Comparison of ENCODE assay signal across 1 cellular context in genomic region chr20:31738729-31739549, GRCh38.
TF ChIP-seq lines count a peak whose summit lies in the region.

A gene with protein sequence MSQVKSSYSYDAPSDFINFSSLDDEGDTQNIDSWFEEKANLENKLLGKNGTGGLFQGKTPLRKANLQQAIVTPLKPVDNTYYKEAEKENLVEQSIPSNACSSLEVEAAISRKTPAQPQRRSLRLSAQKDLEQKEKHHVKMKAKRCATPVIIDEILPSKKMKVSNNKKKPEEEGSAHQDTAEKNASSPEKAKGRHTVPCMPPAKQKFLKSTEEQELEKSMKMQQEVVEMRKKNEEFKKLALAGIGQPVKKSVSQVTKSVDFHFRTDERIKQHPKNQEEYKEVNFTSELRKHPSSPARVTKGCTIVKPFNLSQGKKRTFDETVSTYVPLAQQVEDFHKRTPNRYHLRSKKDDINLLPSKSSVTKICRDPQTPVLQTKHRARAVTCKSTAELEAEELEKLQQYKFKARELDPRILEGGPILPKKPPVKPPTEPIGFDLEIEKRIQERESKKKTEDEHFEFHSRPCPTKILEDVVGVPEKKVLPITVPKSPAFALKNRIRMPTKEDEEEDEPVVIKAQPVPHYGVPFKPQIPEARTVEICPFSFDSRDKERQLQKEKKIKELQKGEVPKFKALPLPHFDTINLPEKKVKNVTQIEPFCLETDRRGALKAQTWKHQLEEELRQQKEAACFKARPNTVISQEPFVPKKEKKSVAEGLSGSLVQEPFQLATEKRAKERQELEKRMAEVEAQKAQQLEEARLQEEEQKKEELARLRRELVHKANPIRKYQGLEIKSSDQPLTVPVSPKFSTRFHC (plus strand): TSS chr20:31739290. CDS start chr20:31757477, 18,187 bp downstream.

TF ChIP-seq in HepG2, 621 proteins besides CTCF, POLR2A, EP300 and RAD21 (continued from another document and continues in another):
- TF ChIP-seq ZNF687 (CRISPR knock-in tag; IDR thresholded peaks at IDR 0.05): peak; percentile 97
- no peak for TF ChIP-seq ZNF20 (CRISPR knock-in tag; IDR thresholded peaks at IDR 0.05)
- TF ChIP-seq ZNF558 (CRISPR knock-in tag; IDR thresholded peaks at IDR 0.05; ENCODE audit: borderline replicate concordance): peak; percentile 85; the same call in 1 of the 2 replicates
- TF ChIP-seq ZNF326 (CRISPR knock-in tag; IDR thresholded peaks at IDR 0.05; ENCODE audit: borderline replicate concordance): no peak
- peak; percentile 82; the same call in 1 of the 2 replicates for TF ChIP-seq ZNF713 (CRISPR knock-in tag; IDR thresholded peaks at IDR 0.05)
- TF ChIP-seq, protein P1, sequence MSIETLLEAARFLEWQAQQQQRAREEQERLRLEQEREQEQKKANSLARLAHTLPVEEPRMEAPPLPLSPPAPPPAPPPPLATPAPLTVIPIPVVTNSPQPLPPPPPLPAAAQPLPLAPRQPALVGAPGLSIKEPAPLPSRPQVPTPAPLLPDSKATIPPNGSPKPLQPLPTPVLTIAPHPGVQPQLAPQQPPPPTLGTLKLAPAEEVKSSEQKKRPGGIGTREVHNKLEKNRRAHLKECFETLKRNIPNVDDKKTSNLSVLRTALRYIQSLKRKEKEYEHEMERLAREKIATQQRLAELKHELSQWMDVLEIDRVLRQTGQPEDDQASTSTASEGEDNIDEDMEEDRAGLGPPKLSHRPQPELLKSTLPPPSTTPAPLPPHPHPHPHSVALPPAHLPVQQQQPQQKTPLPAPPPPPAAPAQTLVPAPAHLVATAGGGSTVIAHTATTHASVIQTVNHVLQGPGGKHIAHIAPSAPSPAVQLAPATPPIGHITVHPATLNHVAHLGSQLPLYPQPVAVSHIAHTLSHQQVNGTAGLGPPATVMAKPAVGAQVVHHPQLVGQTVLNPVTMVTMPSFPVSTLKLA (IDR thresholded peaks at IDR 0.05): peak; percentile 64; the same call in 1 of the 2 replicates
- peak; percentile 94 for TF ChIP-seq ZNF709 (CRISPR knock-in tag; IDR thresholded peaks at IDR 0.05)
- no peak for TF ChIP-seq ZNF644 (CRISPR knock-in tag; IDR thresholded peaks at IDR 0.05; ENCODE audit: low read depth)
- no peak for TF ChIP-seq POLR2AphosphoS2 (IDR thresholded peaks at IDR 0.05; ENCODE audit: low read depth, low read length)
- TF ChIP-seq SP2 (CRISPR knock-in tag; IDR thresholded peaks at IDR 0.05): peak; percentile 89
- TF ChIP-seq SAFB2 (CRISPR knock-in tag; IDR thresholded peaks at IDR 0.05; ENCODE audit: borderline replicate concordance, low read depth): 0 out of 2 replicates have a peak, but pooled peaks have one; percentile 36
- TF ChIP-seq DNMT1 (CRISPR knock-in tag; IDR thresholded peaks at IDR 0.05): peak; percentile 83; the same call in 1 of the 2 replicates
- no peak for TF ChIP-seq HHEX (CRISPR knock-in tag; IDR thresholded peaks at IDR 0.05)
- no peak for TF ChIP-seq ZNF619 (CRISPR knock-in tag; IDR thresholded peaks at IDR 0.05)
- TF ChIP-seq ARNT2 (CRISPR knock-in tag; IDR thresholded peaks at IDR 0.05; ENCODE audit: low read depth): peak; percentile 98
- TF ChIP-seq PITX1 (CRISPR knock-in tag; IDR thresholded peaks at IDR 0.05): peak; percentile 87
- peak; percentile 54 for TF ChIP-seq RARA (CRISPR knock-in tag; IDR thresholded peaks at IDR 0.05)
- TF ChIP-seq ZNF543 (CRISPR knock-in tag; IDR thresholded peaks at IDR 0.05): peak; percentile 71; the same call in 1 of the 2 replicates
- TF ChIP-seq RFXANK (CRISPR knock-in tag; IDR thresholded peaks at IDR 0.05): peak; percentile 73; the same call in 1 of the 2 replicates
- no peak for TF ChIP-seq SNRNP70 (IDR thresholded peaks at IDR 0.05; ENCODE audit: low read depth, low read length)
- TF ChIP-seq ZNF256 (CRISPR knock-in tag; conservative IDR thresholded peaks at IDR 0.05): peak; percentile 74; the same call in 1 of the 2 replicates
- peak; percentile 76; the same call in 1 of the 2 replicates for TF ChIP-seq ELF3 (CRISPR knock-in tag; IDR thresholded peaks at IDR 0.05)
- TF ChIP-seq, protein P2, sequence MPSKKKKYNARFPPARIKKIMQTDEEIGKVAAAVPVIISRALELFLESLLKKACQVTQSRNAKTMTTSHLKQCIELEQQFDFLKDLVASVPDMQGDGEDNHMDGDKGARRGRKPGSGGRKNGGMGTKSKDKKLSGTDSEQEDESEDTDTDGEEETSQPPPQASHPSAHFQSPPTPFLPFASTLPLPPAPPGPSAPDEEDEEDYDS (CRISPR knock-in tag; IDR thresholded peaks at IDR 0.05): peak; percentile 81
- peak; percentile 90; the same call in 1 of the 2 replicates for TF ChIP-seq ZBTB4 (CRISPR knock-in tag; IDR thresholded peaks at IDR 0.05; ENCODE audit: borderline replicate concordance)
- TF ChIP-seq ZNF850 (CRISPR knock-in tag; conservative IDR thresholded peaks at IDR 0.05): no peak
- TF ChIP-seq ZNF468 (CRISPR knock-in tag; IDR thresholded peaks at IDR 0.05): 0 out of 2 replicates have a peak, but pooled peaks have one; percentile 62
- peak; percentile 64; the same call in 1 of the 2 replicates for TF ChIP-seq GLI4 (CRISPR knock-in tag; IDR thresholded peaks at IDR 0.05; ENCODE audit: borderline replicate concordance)
- peak; percentile 99 for TF ChIP-seq FOXM1 (CRISPR knock-in tag; IDR thresholded peaks at IDR 0.05)
- peak; percentile 98 for TF ChIP-seq YEATS4 (CRISPR knock-in tag; IDR thresholded peaks at IDR 0.05; ENCODE audit: borderline replicate concordance)
- TF ChIP-seq YEATS2 (CRISPR knock-in tag; IDR thresholded peaks at IDR 0.05; ENCODE audit: borderline replicate concordance): peak; percentile 78; the same call in 1 of the 2 replicates
- TF ChIP-seq, protein P3, sequence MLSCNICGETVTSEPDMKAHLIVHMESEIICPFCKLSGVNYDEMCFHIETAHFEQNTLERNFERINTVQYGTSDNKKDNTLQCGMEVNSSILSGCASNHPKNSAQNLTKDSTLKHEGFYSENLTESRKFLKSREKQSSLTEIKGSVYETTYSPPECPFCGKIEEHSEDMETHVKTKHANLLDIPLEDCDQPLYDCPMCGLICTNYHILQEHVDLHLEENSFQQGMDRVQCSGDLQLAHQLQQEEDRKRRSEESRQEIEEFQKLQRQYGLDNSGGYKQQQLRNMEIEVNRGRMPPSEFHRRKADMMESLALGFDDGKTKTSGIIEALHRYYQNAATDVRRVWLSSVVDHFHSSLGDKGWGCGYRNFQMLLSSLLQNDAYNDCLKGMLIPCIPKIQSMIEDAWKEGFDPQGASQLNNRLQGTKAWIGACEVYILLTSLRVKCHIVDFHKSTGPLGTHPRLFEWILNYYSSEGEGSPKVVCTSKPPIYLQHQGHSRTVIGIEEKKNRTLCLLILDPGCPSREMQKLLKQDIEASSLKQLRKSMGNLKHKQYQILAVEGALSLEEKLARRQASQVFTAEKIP (CRISPR knock-in tag; IDR thresholded peaks at IDR 0.05; ENCODE audit: borderline replicate concordance): no peak
- TF ChIP-seq ZNF816 (CRISPR knock-in tag; IDR thresholded peaks at IDR 0.05; ENCODE audit: borderline replicate concordance): peak; percentile 77; the same call in 1 of the 2 replicates
- peak; percentile 55; the same call in 1 of the 2 replicates for TF ChIP-seq ZNF225 (CRISPR knock-in tag; IDR thresholded peaks at IDR 0.05)
- TF ChIP-seq KLF9 (CRISPR knock-in tag; IDR thresholded peaks at IDR 0.05; ENCODE audit: low read depth): no peak; the same call in 1 of the 2 replicates
- no peak for TF ChIP-seq NFRKB (IDR thresholded peaks at IDR 0.05)
- peak; percentile 100 for TF ChIP-seq HDAC1 (CRISPR knock-in tag; IDR thresholded peaks at IDR 0.05)
- TF ChIP-seq ZBTB49 (CRISPR knock-in tag; IDR thresholded peaks at IDR 0.05; ENCODE audit: borderline replicate concordance): no peak; the same call in 1 of the 2 replicates
- TF ChIP-seq TFAP4 (IDR thresholded peaks at IDR 0.05; ENCODE audit: borderline replicate concordance, low read depth): peak; percentile 26; the same call in 1 of the 2 replicates
- TF ChIP-seq KLF12 (CRISPR knock-in tag; IDR thresholded peaks at IDR 0.05; ENCODE audit: borderline replicate concordance): peak; percentile 88; the same call in 1 of the 2 replicates
- TF ChIP-seq ZNF564 (CRISPR knock-in tag; IDR thresholded peaks at IDR 0.05): peak; percentile 92
- TF ChIP-seq ZBTB37 (CRISPR knock-in tag; IDR thresholded peaks at IDR 0.05): no peak
- TF ChIP-seq, protein P4, sequence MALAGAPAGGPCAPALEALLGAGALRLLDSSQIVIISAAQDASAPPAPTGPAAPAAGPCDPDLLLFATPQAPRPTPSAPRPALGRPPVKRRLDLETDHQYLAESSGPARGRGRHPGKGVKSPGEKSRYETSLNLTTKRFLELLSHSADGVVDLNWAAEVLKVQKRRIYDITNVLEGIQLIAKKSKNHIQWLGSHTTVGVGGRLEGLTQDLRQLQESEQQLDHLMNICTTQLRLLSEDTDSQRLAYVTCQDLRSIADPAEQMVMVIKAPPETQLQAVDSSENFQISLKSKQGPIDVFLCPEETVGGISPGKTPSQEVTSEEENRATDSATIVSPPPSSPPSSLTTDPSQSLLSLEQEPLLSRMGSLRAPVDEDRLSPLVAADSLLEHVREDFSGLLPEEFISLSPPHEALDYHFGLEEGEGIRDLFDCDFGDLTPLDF (CRISPR knock-in tag; IDR thresholded peaks at IDR 0.05): peak; percentile 98
